17 cellular contexts compared by ENCODE assay signal in genomic region chr7:52260046-52260665, GRCh38.
DNase-seq lines count a peak whose midpoint lies in the region; ATAC-seq and TF ChIP-seq lines count a peak whose summit lies in the region.
"Had no signal": no experiment of that assay in that cellular context is flagged by ENCODE, and none has a peak within 500 bp of the region (broad histone marks: within the 10 kb centered on the region; RNA-seq: fewer than 3 reads in every experiment).

No MANE protein-coding gene starts in this region.

- H3K36me3 ChIP-seq in HAP-1 (replicated peaks) (no peaks in the 10 kb centered on the region), Peyer's patch (no peaks in the 10 kb centered on the region)
- H3K36me3 ChIP-seq: SJCRH30 had no signal

- no peak for TF ChIP-seq POLR2A in Peyer's patch (IDR thresholded peaks at IDR 0.05)

- H3K4me3 ChIP-seq in HAP-1 (no peak overlapping the region), Peyer's patch (no peak overlapping the region)
- H3K4me3 ChIP-seq: SJCRH30 had no signal

- in situ Hi-C loops in HAP-1 (cut with MboI; ENCODE audit: low sequenced_read_pairs): loop anchor here (25.0 kb wide), 1 partner anchor 823 kb away; no protein-coding TSS in a partner anchor

- H3K27me3 ChIP-seq in HAP-1 (ENCODE audit: low read depth) (no peaks in the 10 kb centered on the region), Peyer's patch (no peaks in the 10 kb centered on the region)
- H3K27me3 ChIP-seq: SJCRH30 had no signal

- no peak for ATAC-seq in activated CD4-positive, CD25-positive, alpha-beta regulatory T cell treated with anti-CD3 and anti-CD28 coated beads, Interleukin-2, amount 50 U/mL, for 24 hours
- ATAC-seq: activated T-cell treated with anti-CD3 and anti-CD28 coated beads, Interleukin-2, amount 50 U/mL, for 72 hours; stimulated activated naive B cell treated with anti-CD40 and anti-IgM and Interleukin-4, amounts not matched to agents 10 μg/mL and 1 μg/mL and 100 μg/mL, for 72 hours had no signal

- H3K4me1 ChIP-seq in HAP-1: peaks cover 4% of the 10 kb centered on the region
- no peaks in the 10 kb centered on the region for H3K4me1 ChIP-seq in Peyer's patch
- H3K4me1 ChIP-seq: SJCRH30 had no signal

- DNase-seq in Ammon's horn (ENCODE audit: low spot score) (peak; percentile 14), HAP-1 (ENCODE audit: low spot score in 2 of 2) (peak; percentile 68 to 85), Peyer's patch (no peak), iPS-NIHi7 (ENCODE audit: extremely low spot score) (peak; percentile 69), dedifferentiated amniotic fluid mesenchymal stem cell (ENCODE audit: extremely low spot score) (no peak), foreskin melanocyte (no peak), AG08396 (ENCODE audit: low spot score) (no peak)
- DNase-seq: activated CD4-positive, alpha-beta T cell treated with anti-CD3 and anti-CD28 coated beads for 1 hour; activated T-cell treated with anti-CD3 and anti-CD28 coated beads, Interleukin-2, amount 50 U/mL, for 72 hours; aorta; C1 segment of cervical spinal cord; NCI-H2171; posterior cingulate gyrus; stimulated activated naive B cell treated with anti-CD40 and anti-IgM and Interleukin-4, amounts not matched to agents 10 μg/mL and 1 μg/mL and 100 μg/mL, for 72 hours had no signal

- TF ChIP-seq CTCF in Peyer's patch (IDR thresholded peaks at IDR 0.05): peak in 4 of 6 experiments; percentile 15 to 40 (median 34)

- H3K9me3 ChIP-seq in HAP-1 (no peaks in the 10 kb centered on the region), Peyer's patch (no peaks in the 10 kb centered on the region)
- H3K9me3 ChIP-seq: SJCRH30 had no signal

- no peak overlapping the region for H3K27ac ChIP-seq in Peyer's patch
- H3K27ac ChIP-seq: KMS-11, SJCRH30 had no signal

Comparison
In these comparisons a context has a peak if more than half of its experiments do, and no peak if none do; other contexts are left out.
1. DNase-seq: peak in Ammon's horn (single experiment), HAP-1 (2 of 2) and iPS-NIHi7 (single experiment); none in Peyer's patch (0 of 3), dedifferentiated amniotic fluid mesenchymal stem cell (single experiment), foreskin melanocyte (single experiment) and AG08396 (single experiment).